Comparison of ENCODE assay signal across 8 cellular contexts in the genomic region with DNA sequence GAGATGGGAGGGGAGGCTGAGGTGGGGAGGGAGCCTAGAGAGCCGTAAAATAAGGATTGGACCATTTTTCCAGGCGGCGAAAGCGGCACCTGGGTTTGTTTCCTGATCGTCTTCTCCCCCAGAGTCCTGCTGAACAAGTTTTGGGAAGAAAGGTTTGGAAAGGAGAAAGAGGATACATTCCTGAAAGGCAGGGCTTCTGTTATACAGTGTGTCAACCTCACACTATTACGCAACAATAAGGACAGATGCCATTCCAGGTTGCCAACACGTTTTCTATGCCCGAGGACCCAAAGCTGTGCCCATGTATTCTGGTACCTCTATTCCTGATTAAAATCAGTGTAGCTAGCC. TPM values are rescaled to one million over a fixed set of nuclear protein-coding genes. Genes with fewer than 3 reads are reported as not detected.
DNase-seq lines count a peak whose midpoint lies in the region; ATAC-seq and TF ChIP-seq lines count a peak whose summit lies in the region.

No MANE protein-coding gene starts in this region.

- peaks cover 29 to 36% of the 10 kb centered on the region in 2 donors for H3K4me1 Mint-ChIP-seq in natural killer cell
- peaks cover 11 to 18% of the 10 kb centered on the region in 2 donors for H3K4me1 Mint-ChIP-seq in natural killer cell treated with Interleukin-12 subunit alpha and Interleukin-12 subunit beta and Interleukin-15 and Interleukin-18, amount 100 ng/mL, for 72 hours (ENCODE audit: low read depth in 2 of 2)

- TF ChIP-seq CTCF in natural killer cell (IDR thresholded peaks at IDR 0.05) (no peak), mammary epithelial cell (conservative IDR thresholded peaks at IDR 0.05 in 1 of 2, IDR thresholded peaks at IDR 0.05 in 1 of 2; ENCODE audit: extremely low read depth in 1 of 2, insufficient read depth in 1 of 2, low read depth in 1 of 2, low read length in 2 of 2) (no peak), lower lobe of right lung (IDR thresholded peaks at IDR 0.05) (no peak)

- H3K9me3 ChIP-seq in mammary epithelial cell (replicated peaks; ENCODE audit: insufficient read depth, low read length) (no peaks in the 10 kb centered on the region), lower lobe of right lung (no peaks in the 10 kb centered on the region)

- H3K4me3 Mint-ChIP-seq in natural killer cell, result peak overlapping the region; percentile 83
- H3K4me3 Mint-ChIP-seq in natural killer cell treated with Interleukin-12 subunit alpha and Interleukin-12 subunit beta and Interleukin-15 and Interleukin-18, amount 100 ng/mL, for 72 hours, result no peak overlapping the region

- DNase-seq in natural killer cell (no peak), mammary epithelial cell (no peak), lower lobe of right lung (no peak), ureter (ENCODE audit: low spot score) (no peak), middle frontal gyrus (ENCODE audit: extremely low spot score, low spot score) (no peak)
- no peak for DNase-seq in natural killer cell treated with Interleukin-12 subunit alpha and Interleukin-12 subunit beta and Interleukin-15 and Interleukin-18, amount 100 ng/mL, for 72 hours (ENCODE audit: low spot score)
- DNase-seq in activated naive CD4-positive, alpha-beta T cell treated with Interleukin-2 at 50 U/mL for 16 hours, result no peak

- in situ Hi-C loops in mammary epithelial cell (cut with MboI; ENCODE audit: low sequenced_read_pairs in 2 of 2), result loop anchor here (10.0 to 25.0 kb wide), 3 partner anchors 238 to 488 kb away; no protein-coding TSS in a partner anchor

- no peaks in the 10 kb centered on the region for H3K9me3 Mint-ChIP-seq in natural killer cell
- H3K9me3 Mint-ChIP-seq in natural killer cell treated with Interleukin-12 subunit alpha and Interleukin-12 subunit beta and Interleukin-15 and Interleukin-18, amount 100 ng/mL, for 72 hours, result no peaks in the 10 kb centered on the region

- H3K27me3 Mint-ChIP-seq in natural killer cell (ENCODE audit: low read depth in 2 of 2), result no peaks in the 10 kb centered on the region
- H3K27me3 Mint-ChIP-seq in natural killer cell treated with Interleukin-12 subunit alpha and Interleukin-12 subunit beta and Interleukin-15 and Interleukin-18, amount 100 ng/mL, for 72 hours, result no peaks in the 10 kb centered on the region

- ATAC-seq in natural killer cell, result no peak
- ATAC-seq in natural killer cell treated with Interleukin-12 subunit alpha and Interleukin-12 subunit beta and Interleukin-15 and Interleukin-18, amount 100 ng/mL, for 72 hours, result no peak
- ATAC-seq in lower lobe of right lung, result peak in 1 of 2 donors; percentile 4
- no peak for ATAC-seq in HG03469 (IDR thresholded peaks at IDR 0.05; ENCODE audit: unreplicated experiment)

- H3K4me3 ChIP-seq in mammary epithelial cell (replicated peaks in 1 of 3; ENCODE audit: insufficient read depth in 1 of 3, low read depth in 2 of 3, low read length in 3 of 3) (peak overlapping the region; percentile 75 to 86 (median 84)), lower lobe of right lung (peak overlapping the region; percentile 91)

- CTCF ChIA-PET in mammary epithelial cell (lab: Charles Lee; ENCODE audit: low non-redundant PET), result interaction anchor here (0.5 kb wide), 1 partner anchor 359 kb away, joined by 5 read pairs; no protein-coding TSS in a partner anchor

- dilution Hi-C loops in mammary epithelial cell (cut with HindIII; ENCODE audit: low sequenced_read_pairs), result no loop called here

- H3K4me1 ChIP-seq in mammary epithelial cell (ENCODE audit: insufficient read depth, low read length), result peaks cover 21% of the 10 kb centered on the region
- peaks cover 31% of the 10 kb centered on the region for H3K4me1 ChIP-seq in lower lobe of right lung

- peak overlapping the region; percentile 77 for H3K4me2 ChIP-seq in mammary epithelial cell (ENCODE audit: insufficient read depth, low read depth, low read length)

- H3K36me3 ChIP-seq in mammary epithelial cell (ENCODE audit: insufficient read depth, low read length) (no peaks in the 10 kb centered on the region), lower lobe of right lung (no peaks in the 10 kb centered on the region)

- H3K27me3 ChIP-seq in mammary epithelial cell (ENCODE audit: insufficient read depth, low read length) (no peaks in the 10 kb centered on the region), lower lobe of right lung (ENCODE audit: low read depth) (no peaks in the 10 kb centered on the region)

- no peak overlapping the region for H3K27ac Mint-ChIP-seq in natural killer cell
- no peak overlapping the region for H3K27ac Mint-ChIP-seq in natural killer cell treated with Interleukin-12 subunit alpha and Interleukin-12 subunit beta and Interleukin-15 and Interleukin-18, amount 100 ng/mL, for 72 hours

- H3K36me3 Mint-ChIP-seq in natural killer cell, result no peaks in the 10 kb centered on the region
- H3K36me3 Mint-ChIP-seq in natural killer cell treated with Interleukin-12 subunit alpha and Interleukin-12 subunit beta and Interleukin-15 and Interleukin-18, amount 100 ng/mL, for 72 hours, result no peaks in the 10 kb centered on the region

- peaks cover 46% of the 10 kb centered on the region for H3K79me2 ChIP-seq in mammary epithelial cell (ENCODE audit: insufficient read depth, low read length)

- H3K9ac ChIP-seq in mammary epithelial cell (ENCODE audit: insufficient read depth, low read length), result peak overlapping the region; percentile 87

- no TSS peak for BruUV-seq in mammary epithelial cell (replicated peaks; lab: Mats Ljungman, UMichigan)

- peak overlapping the region; percentile 92 for H2AFZ ChIP-seq in mammary epithelial cell (ENCODE audit: low read depth, low read length)

- H3K27ac ChIP-seq in mammary epithelial cell (ENCODE audit: insufficient read depth, low read depth, low read length), result peak overlapping the region; percentile 85
- peak overlapping the region; percentile 85 for H3K27ac ChIP-seq in lower lobe of right lung

- H4K20me1 ChIP-seq in mammary epithelial cell (ENCODE audit: insufficient read depth, low read length), result no peaks in the 10 kb centered on the region

- intact Hi-C loops in natural killer cell (cut with micrococcal nuclease) (loop anchor here (5.0 kb wide), 3 partner anchors 222 to 1072 kb away; a partner anchor contains a TSS), mammary epithelial cell (cut with micrococcal nuclease) (no loop called here), lower lobe of right lung (cut with DNase I) (no loop called here)

- WGBS in mammary epithelial cell (ENCODE audit: low coverage, missing lambda C conversion rate), result 9% methylated on average over 7 of the region's 8 CpGs

RNA-seq across cellular contexts. Expression of a gene that starts 0.7 kb away (rescaled TPM):
- total RNA-seq in natural killer cell, result 10 to 100 TPM in 1 of 3 donors, 1 to 10 TPM in 2; 8.6 to 10.3 (median 9.4) TPM
- total RNA-seq in natural killer cell treated with Interleukin-12 subunit alpha and Interleukin-12 subunit beta and Interleukin-15 and Interleukin-18, amount 100 ng/mL, for 72 hours, result 10 to 100 TPM; 22.0 to 29.5 TPM
- total RNA-seq in mammary epithelial cell, result 100 to 1,000 TPM in 1 of 2 donors, 10 to 100 TPM in 1; 57.2 to 110 TPM
- polyA plus RNA-seq in mammary epithelial cell, result 35.1 TPM
- 10.1 TPM for polyA minus RNA-seq in mammary epithelial cell
- 38.4 TPM for total RNA-seq in lower lobe of right lung
- total RNA-seq in ureter, result 49.2 TPM

RNA-seq across cellular contexts. Expression of a gene that starts 53.3 kb away (rescaled TPM):
- not detected for total RNA-seq in natural killer cell
- total RNA-seq in natural killer cell treated with Interleukin-12 subunit alpha and Interleukin-12 subunit beta and Interleukin-15 and Interleukin-18, amount 100 ng/mL, for 72 hours, result under 1 TPM in 1 of 2 donors, not detected in 1; 0.26 TPM
- total RNA-seq in mammary epithelial cell, result under 1 TPM in 1 of 2 donors, not detected in 1; under 0.01 TPM
- polyA plus RNA-seq in mammary epithelial cell, result not detected
- not detected for polyA minus RNA-seq in mammary epithelial cell
- 1.1 TPM for total RNA-seq in lower lobe of right lung
- 1.1 TPM for total RNA-seq in ureter
